ENCODE assay signal across 9 cellular contexts in the genomic region with DNA sequence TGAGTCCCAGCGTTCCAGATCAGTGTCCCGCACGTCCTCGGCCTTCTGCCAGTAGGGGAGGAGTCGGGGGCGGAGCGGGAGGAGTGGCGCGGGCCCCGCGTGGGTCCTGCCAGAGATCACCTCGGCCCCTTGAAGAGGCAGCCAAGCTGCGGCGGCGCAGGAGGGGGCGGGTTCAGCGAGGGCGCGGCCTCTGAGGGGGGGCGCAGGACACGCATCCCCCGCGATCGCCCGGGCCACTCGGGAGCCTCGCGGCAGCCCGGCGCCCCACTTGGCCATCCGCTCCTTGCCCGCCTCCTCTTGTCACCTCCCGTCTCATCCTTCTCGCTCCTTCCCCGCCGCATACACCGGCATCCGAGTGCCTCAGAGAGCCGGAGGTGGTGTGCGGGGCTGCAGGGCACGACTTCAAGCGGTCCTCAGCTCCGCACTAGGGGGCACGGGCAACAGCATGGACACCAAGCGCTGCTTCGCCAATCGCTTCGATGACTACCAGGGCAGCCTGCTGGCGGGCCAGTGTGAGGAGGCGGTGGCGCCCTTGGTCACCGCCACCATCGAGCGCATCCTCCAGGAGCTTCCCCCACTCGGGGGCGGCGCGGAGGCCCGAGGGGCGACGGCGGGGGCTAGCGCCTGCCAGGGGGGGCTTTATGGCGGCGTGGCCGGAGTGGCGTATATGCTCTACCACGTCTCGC. TPM values are rescaled to one million over a fixed set of nuclear protein-coding genes. Genes with fewer than 3 reads are reported as not detected.
DNase-seq lines count a peak whose midpoint lies in the region; ATAC-seq, FAIRE-seq and TF ChIP-seq lines count a peak whose summit lies in the region.
"Not testable (repeated sequence)": the region's sequence is repeated elsewhere in the genome, so short reads cannot be mapped to it uniquely, and the experiment has no call there.
"Had no signal": no experiment of that assay in that cellular context is flagged by ENCODE, and none has a peak within 500 bp of the region (broad histone marks: within the 10 kb centered on the region; RNA-seq: fewer than 3 reads in every experiment).

A gene (plus strand): TSS at position 236 of the 686 bp plus-strand sequence. CDS start 210 bp downstream, at position 446.

- H3K27ac Mint-ChIP-seq in brain: peak within 1 kb of the TSS in 1 of 5 experiments; percentile 61

- not testable (repeated sequence) for H3K79me2 ChIP-seq in HCT116 (ENCODE audit: insufficient read depth, low read length)

- TF ChIP-seq RAD21 in HCT116 (IDR thresholded peaks at IDR 0.05; ENCODE audit: low read depth): not testable (repeated sequence)

- POLR2A ChIA-PET in HCT116 (lab: Charles Lee): not testable (repeated sequence)

- peak within 1 kb of the TSS; percentile 32 for H3K27ac ChIP-seq in HCT116 (ENCODE audit: low read depth, low read length)
- H3K27ac ChIP-seq in cardiac muscle cell; small intestine (ENCODE audit: low read depth in 1 of 2, low read length in 1 of 2): not testable (repeated sequence)

- H3K27me3 ChIP-seq in BE2C: peaks cover 13% of the 10 kb centered on the region; the same call in 1 of the 2 replicates
- not testable (repeated sequence) for H3K27me3 ChIP-seq in HCT116 (ENCODE audit: insufficient read depth, low read length); mucosa of stomach (ENCODE audit: control insufficient read depth, insufficient read depth, low read length); small intestine (ENCODE audit: control insufficient read depth in 2 of 2, insufficient read depth in 2 of 2, low read length in 2 of 2)
- H3K27me3 ChIP-seq in cardiac muscle cell: peaks cover 16% of the 10 kb centered on the region

- ATAC-seq in HCT116: peak; percentile 66

- H3K9me3 ChIP-seq in BE2C; HCT116 (ENCODE audit: control insufficient read depth in 1 of 2, insufficient read depth in 1 of 2, low read depth in 1 of 2, low read length in 2 of 2); cardiac muscle cell (ENCODE audit: low read depth); mucosa of stomach (ENCODE audit: control insufficient read depth, low read length); small intestine (ENCODE audit: control insufficient read depth, low read depth): not testable (repeated sequence)

- not testable (repeated sequence) for H3K36me3 ChIP-seq in BE2C; HCT116 (ENCODE audit: control insufficient read depth in 1 of 2, insufficient read depth in 2 of 2, low read length in 2 of 2); cardiac muscle cell; mucosa of stomach (ENCODE audit: control insufficient read depth, insufficient read depth, low read length); small intestine (ENCODE audit: control insufficient read depth in 2 of 2, insufficient read depth in 2 of 2, low read length in 2 of 2)

- not testable (repeated sequence) for BruUV-seq in HCT116 (replicated peaks; lab: Mats Ljungman, UMichigan)

- H3K4me1 Mint-ChIP-seq in brain: not testable (repeated sequence)

- intact Hi-C loops in HCT116 (cut with micrococcal nuclease): loop anchor here (1.0 to 5.0 kb wide), 2 partner anchors 254 to 606 kb away; no protein-coding TSS in a partner anchor

- peak within 1 kb of the TSS; percentile 82 for H2AFZ ChIP-seq in HCT116 (ENCODE audit: low read depth, low read length, poor library complexity, severe bottlenecking)

- peaks cover 31% of the 10 kb centered on the region for H3K27me3 Mint-ChIP-seq in brain

- not testable (repeated sequence) for H3K9me2 ChIP-seq in HCT116 (ENCODE audit: insufficient read depth)

- not testable (repeated sequence) for TF ChIP-seq POLR2A in HCT116 (IDR thresholded peaks at IDR 0.05; ENCODE audit: borderline replicate concordance, extremely low read depth, insufficient read depth, insufficient read length)

- FAIRE-seq in small intestine (lab: Jason Lieb, UNC): not testable (repeated sequence)

- not testable (repeated sequence) for TF ChIP-seq CTCF in BE2C (IDR thresholded peaks at IDR 0.05; ENCODE audit: low read depth, low read length); HCT116 (IDR thresholded peaks at IDR 0.05 in 2 of 3, conservative IDR thresholded peaks at IDR 0.05 in 1 of 3; ENCODE audit: borderline replicate concordance in 1 of 3, insufficient read depth in 1 of 3, low read depth in 2 of 3, low read length in 2 of 3); brain (conservative IDR thresholded peaks at IDR 0.05); cardiac muscle cell (IDR thresholded peaks at IDR 0.05; ENCODE audit: low read depth, low read length)

- H3K4me3 ChIP-seq in BE2C (ENCODE audit: low read depth, low read length) (peak within 1 kb of the TSS; percentile 28), HCT116 (replicated peaks in 1 of 2; ENCODE audit: low read depth in 1 of 2, low read length in 2 of 2) (peak within 1 kb of the TSS; percentile 33 to 59), cardiac muscle cell (peak within 1 kb of the TSS; percentile 21), small intestine (ENCODE audit: low read depth in 1 of 2, low read length in 2 of 2) (peak within 1 kb of the TSS in 1 of 2 donors; percentile 47)
- not testable (repeated sequence) for H3K4me3 ChIP-seq in mucosa of stomach (ENCODE audit: low read length)

- CTCF ChIA-PET in HCT116 (lab: Charles Lee): interaction anchor here (1.0 to 1.1 kb wide), 2 partner anchors 174 to 254 kb away, joined by 5 read pairs; no protein-coding TSS in a partner anchor

- H3K36me3 Mint-ChIP-seq in brain: not testable (repeated sequence)

- H3K4me1 ChIP-seq in BE2C; HCT116 (ENCODE audit: control insufficient read depth in 1 of 2, insufficient read depth in 2 of 2, low read length in 2 of 2); cardiac muscle cell (ENCODE audit: low read depth); mucosa of stomach (ENCODE audit: control insufficient read depth, insufficient read depth, low read length); small intestine (ENCODE audit: control insufficient read depth in 2 of 2, insufficient read depth in 1 of 2, low read depth in 1 of 2, low read length in 1 of 2): not testable (repeated sequence)

- H3K9me3 Mint-ChIP-seq in brain: not testable (repeated sequence)

- H4K20me1 ChIP-seq in HCT116 (ENCODE audit: insufficient read depth): not testable (repeated sequence)

- RAD21 ChIA-PET in HCT116 (lab: Charles Lee; ENCODE audit: low non-redundant PET in 1 of 2, low total read pairs in 2 of 2, uncharacterized antibody in 2 of 2, unreplicated experiment in 2 of 2): not testable (repeated sequence)

- peak; percentile 14 for DNase-seq in BE2C
- DNase-seq in HCT116 (ENCODE audit: low read depth, low spot score); cardiac muscle cell (ENCODE audit: low read depth in 1 of 2, low spot score in 1 of 2): not testable (repeated sequence)
- DNase-seq in NCI-H69 (lab: John Stamatoyannopoulos, UW): peak; percentile 27
- peak; percentile 0 for DNase-seq in activated CD4-positive, alpha-beta T cell treated with anti-CD3 and anti-CD28 coated beads, Interleukin-2, amount 50 U/mL, for 1 hour
- peak; percentile 40 for DNase-seq in small intestine

- H3K9ac ChIP-seq in HCT116 (ENCODE audit: low read length): peak within 1 kb of the TSS; percentile 35
- H3K9ac ChIP-seq in mucosa of stomach (ENCODE audit: low read length): peak within 1 kb of the TSS; percentile 7

- peak within 1 kb of the TSS; percentile 79 for H3K4me2 ChIP-seq in HCT116 (ENCODE audit: low read length)

- peak within 1 kb of the TSS; percentile 81 to 87 (median 83) for H3K4me3 Mint-ChIP-seq in brain

- WGBS in small intestine, 3 donors: 0 to 47% (median 11%) methylated on average over 31 to 69 of the region's 69 CpGs

RNA-seq across cellular contexts. Expression of the gene that starts here (rescaled TPM):
- 0.09 TPM for polyA plus RNA-seq in BE2C (2012; ENCODE audit: insufficient read depth, insufficient read length, low read depth)
- total RNA-seq in HCT116 (2021; ENCODE audit: unreplicated experiment) (2.4 TPM), cardiac muscle cell (0.28 and 0.33 TPM in 2 replicates)
- polyA plus RNA-seq in HCT116 (2012): 0.64 and 0.92 TPM in 2 replicates
- polyA plus RNA-seq in brain (ENCODE audit: insufficient read depth, low read depth, low replicate concordance) (0.03 TPM), cardiac muscle cell (0.56 TPM in 1 of 2 replicates, not detected in the other), small intestine (under 1 TPM; 0.22 to 0.31 (median 0.27) TPM)
- total RNA-seq: SK-MEL-5 had no signal

Comparison
In these comparisons a context has a peak if more than half of its experiments do, and no peak if none do; other contexts are left out.
1. Peak in DNase-seq in small intestine; RNA of the gene not detected or under 1 TPM.